1 cellular context compared by ENCODE assay signal in the genomic region with DNA sequence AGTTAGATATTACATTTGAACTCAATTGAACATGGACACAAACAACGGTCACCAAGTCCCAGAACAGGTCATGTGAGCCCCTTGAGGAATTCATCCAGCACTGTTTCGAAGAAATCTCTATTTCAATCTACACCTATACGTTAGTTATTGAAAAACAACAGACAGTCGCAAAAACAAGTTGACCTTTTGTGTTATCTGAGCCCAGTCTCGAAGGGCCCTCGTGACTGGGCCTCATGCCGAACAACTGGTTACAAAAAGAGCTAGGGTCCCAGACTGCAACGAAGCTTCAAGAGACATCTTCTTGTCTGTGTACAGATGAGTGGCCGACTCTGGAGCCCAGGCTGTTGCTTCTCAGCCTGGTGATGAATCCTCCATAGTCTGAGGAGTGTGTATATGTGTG.
A peak's percentile ranks its signal among the peaks of the same experiment; 100 is the strongest.
TF ChIP-seq lines count a peak whose summit lies in the region.

No MANE protein-coding gene starts in this region.

TF ChIP-seq in K562, 482 proteins besides CTCF, POLR2A, EP300 and RAD21 (continued from another document):
- TF ChIP-seq RBBP5 (IDR thresholded peaks at IDR 0.05; ENCODE audit: borderline replicate concordance, insufficient read depth, low read length, poor library complexity, severe bottlenecking) (no peak), ZNF140 (CRISPR knock-in tag; IDR thresholded peaks at IDR 0.05) (no peak), ZNF253 (CRISPR knock-in tag; conservative IDR thresholded peaks at IDR 0.05) (no peak), STAT5B (CRISPR knock-in tag; IDR thresholded peaks at IDR 0.05) (no peak), SNIP1 (IDR thresholded peaks at IDR 0.05; ENCODE audit: low read depth) (no peak), OTX1 (CRISPR knock-in tag; IDR thresholded peaks at IDR 0.05) (no peak), PCBP2 (IDR thresholded peaks at IDR 0.05; ENCODE audit: low read depth, low read length, poor library complexity, severe bottlenecking) (no peak), TCF7 (IDR thresholded peaks at IDR 0.05; ENCODE audit: borderline replicate concordance) (no peak), RFX1 (IDR thresholded peaks at IDR 0.05) (no peak), L3MBTL2 (IDR thresholded peaks at IDR 0.05) (peak; percentile 61), SRF (CRISPR knock-in tag; IDR thresholded peaks at IDR 0.05) (no peak)
- TF ChIP-seq, protein P1, sequence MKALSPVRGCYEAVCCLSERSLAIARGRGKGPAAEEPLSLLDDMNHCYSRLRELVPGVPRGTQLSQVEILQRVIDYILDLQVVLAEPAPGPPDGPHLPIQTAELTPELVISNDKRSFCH (CRISPR knock-in tag; IDR thresholded peaks at IDR 0.05): no peak
- TF ChIP-seq, protein P1 (tag; IDR thresholded peaks at IDR 0.05): peak; percentile 72; the same call in 1 of the 2 replicates
- TF ChIP-seq, protein P2, sequence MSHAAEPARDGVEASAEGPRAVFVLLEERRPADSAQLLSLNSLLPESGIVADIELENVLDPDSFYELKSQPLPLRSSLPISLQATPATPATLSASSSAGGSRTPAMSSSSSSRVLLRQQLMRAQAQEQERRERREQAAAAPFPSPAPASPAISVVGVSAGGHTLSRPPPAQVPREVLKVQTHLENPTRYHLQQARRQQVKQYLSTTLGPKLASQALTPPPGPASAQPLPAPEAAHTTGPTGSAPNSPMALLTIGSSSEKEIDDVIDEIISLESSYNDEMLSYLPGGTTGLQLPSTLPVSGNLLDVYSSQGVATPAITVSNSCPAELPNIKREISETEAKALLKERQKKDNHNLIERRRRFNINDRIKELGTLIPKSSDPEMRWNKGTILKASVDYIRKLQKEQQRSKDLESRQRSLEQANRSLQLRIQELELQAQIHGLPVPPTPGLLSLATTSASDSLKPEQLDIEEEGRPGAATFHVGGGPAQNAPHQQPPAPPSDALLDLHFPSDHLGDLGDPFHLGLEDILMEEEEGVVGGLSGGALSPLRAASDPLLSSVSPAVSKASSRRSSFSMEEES (CRISPR knock-in tag; IDR thresholded peaks at IDR 0.05): peak; percentile 12; the same call in 1 of the 2 replicates
- TF ChIP-seq, protein P3, sequence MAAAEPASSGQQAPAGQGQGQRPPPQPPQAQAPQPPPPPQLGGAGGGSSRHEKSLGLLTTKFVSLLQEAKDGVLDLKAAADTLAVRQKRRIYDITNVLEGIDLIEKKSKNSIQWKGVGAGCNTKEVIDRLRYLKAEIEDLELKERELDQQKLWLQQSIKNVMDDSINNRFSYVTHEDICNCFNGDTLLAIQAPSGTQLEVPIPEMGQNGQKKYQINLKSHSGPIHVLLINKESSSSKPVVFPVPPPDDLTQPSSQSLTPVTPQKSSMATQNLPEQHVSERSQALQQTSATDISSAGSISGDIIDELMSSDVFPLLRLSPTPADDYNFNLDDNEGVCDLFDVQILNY (CRISPR knock-in tag; IDR thresholded peaks at IDR 0.05): no peak
- TF ChIP-seq, protein P4, sequence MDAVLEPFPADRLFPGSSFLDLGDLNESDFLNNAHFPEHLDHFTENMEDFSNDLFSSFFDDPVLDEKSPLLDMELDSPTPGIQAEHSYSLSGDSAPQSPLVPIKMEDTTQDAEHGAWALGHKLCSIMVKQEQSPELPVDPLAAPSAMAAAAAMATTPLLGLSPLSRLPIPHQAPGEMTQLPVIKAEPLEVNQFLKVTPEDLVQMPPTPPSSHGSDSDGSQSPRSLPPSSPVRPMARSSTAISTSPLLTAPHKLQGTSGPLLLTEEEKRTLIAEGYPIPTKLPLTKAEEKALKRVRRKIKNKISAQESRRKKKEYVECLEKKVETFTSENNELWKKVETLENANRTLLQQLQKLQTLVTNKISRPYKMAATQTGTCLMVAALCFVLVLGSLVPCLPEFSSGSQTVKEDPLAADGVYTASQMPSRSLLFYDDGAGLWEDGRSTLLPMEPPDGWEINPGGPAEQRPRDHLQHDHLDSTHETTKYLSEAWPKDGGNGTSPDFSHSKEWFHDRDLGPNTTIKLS (IDR thresholded peaks at IDR 0.05; ENCODE audit: borderline replicate concordance, low read depth): no peak
- TF ChIP-seq, protein P5, sequence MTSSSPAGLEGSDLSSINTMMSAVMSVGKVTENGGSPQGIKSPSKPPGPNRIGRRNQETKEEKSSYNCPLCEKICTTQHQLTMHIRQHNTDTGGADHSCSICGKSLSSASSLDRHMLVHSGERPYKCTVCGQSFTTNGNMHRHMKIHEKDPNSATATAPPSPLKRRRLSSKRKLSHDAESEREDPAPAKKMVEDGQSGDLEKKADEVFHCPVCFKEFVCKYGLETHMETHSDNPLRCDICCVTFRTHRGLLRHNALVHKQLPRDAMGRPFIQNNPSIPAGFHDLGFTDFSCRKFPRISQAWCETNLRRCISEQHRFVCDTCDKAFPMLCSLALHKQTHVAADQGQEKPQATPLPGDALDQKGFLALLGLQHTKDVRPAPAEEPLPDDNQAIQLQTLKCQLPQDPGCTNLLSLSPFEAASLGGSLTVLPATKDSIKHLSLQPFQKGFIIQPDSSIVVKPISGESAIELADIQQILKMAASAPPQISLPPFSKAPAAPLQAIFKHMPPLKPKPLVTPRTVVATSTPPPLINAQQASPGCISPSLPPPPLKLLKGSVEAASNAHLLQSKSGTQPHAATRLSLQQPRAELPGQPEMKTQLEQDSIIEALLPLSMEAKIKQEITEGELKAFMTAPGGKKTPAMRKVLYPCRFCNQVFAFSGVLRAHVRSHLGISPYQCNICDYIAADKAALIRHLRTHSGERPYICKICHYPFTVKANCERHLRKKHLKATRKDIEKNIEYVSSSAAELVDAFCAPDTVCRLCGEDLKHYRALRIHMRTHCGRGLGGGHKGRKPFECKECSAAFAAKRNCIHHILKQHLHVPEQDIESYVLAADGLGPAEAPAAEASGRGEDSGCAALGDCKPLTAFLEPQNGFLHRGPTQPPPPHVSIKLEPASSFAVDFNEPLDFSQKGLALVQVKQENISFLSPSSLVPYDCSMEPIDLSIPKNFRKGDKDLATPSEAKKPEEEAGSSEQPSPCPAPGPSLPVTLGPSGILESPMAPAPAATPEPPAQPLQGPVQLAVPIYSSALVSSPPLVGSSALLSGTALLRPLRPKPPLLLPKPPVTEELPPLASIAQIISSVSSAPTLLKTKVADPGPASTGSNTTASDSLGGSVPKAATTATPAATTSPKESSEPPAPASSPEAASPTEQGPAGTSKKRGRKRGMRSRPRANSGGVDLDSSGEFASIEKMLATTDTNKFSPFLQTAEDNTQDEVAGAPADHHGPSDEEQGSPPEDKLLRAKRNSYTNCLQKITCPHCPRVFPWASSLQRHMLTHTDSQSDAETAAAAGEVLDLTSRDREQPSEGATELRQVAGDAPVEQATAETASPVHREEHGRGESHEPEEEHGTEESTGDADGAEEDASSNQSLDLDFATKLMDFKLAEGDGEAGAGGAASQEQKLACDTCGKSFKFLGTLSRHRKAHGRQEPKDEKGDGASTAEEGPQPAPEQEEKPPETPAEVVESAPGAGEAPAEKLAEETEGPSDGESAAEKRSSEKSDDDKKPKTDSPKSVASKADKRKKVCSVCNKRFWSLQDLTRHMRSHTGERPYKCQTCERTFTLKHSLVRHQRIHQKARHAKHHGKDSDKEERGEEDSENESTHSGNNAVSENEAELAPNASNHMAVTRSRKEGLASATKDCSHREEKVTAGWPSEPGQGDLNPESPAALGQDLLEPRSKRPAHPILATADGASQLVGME (CRISPR knock-in tag; IDR thresholded peaks at IDR 0.05): no peak
- TF ChIP-seq, protein P6, sequence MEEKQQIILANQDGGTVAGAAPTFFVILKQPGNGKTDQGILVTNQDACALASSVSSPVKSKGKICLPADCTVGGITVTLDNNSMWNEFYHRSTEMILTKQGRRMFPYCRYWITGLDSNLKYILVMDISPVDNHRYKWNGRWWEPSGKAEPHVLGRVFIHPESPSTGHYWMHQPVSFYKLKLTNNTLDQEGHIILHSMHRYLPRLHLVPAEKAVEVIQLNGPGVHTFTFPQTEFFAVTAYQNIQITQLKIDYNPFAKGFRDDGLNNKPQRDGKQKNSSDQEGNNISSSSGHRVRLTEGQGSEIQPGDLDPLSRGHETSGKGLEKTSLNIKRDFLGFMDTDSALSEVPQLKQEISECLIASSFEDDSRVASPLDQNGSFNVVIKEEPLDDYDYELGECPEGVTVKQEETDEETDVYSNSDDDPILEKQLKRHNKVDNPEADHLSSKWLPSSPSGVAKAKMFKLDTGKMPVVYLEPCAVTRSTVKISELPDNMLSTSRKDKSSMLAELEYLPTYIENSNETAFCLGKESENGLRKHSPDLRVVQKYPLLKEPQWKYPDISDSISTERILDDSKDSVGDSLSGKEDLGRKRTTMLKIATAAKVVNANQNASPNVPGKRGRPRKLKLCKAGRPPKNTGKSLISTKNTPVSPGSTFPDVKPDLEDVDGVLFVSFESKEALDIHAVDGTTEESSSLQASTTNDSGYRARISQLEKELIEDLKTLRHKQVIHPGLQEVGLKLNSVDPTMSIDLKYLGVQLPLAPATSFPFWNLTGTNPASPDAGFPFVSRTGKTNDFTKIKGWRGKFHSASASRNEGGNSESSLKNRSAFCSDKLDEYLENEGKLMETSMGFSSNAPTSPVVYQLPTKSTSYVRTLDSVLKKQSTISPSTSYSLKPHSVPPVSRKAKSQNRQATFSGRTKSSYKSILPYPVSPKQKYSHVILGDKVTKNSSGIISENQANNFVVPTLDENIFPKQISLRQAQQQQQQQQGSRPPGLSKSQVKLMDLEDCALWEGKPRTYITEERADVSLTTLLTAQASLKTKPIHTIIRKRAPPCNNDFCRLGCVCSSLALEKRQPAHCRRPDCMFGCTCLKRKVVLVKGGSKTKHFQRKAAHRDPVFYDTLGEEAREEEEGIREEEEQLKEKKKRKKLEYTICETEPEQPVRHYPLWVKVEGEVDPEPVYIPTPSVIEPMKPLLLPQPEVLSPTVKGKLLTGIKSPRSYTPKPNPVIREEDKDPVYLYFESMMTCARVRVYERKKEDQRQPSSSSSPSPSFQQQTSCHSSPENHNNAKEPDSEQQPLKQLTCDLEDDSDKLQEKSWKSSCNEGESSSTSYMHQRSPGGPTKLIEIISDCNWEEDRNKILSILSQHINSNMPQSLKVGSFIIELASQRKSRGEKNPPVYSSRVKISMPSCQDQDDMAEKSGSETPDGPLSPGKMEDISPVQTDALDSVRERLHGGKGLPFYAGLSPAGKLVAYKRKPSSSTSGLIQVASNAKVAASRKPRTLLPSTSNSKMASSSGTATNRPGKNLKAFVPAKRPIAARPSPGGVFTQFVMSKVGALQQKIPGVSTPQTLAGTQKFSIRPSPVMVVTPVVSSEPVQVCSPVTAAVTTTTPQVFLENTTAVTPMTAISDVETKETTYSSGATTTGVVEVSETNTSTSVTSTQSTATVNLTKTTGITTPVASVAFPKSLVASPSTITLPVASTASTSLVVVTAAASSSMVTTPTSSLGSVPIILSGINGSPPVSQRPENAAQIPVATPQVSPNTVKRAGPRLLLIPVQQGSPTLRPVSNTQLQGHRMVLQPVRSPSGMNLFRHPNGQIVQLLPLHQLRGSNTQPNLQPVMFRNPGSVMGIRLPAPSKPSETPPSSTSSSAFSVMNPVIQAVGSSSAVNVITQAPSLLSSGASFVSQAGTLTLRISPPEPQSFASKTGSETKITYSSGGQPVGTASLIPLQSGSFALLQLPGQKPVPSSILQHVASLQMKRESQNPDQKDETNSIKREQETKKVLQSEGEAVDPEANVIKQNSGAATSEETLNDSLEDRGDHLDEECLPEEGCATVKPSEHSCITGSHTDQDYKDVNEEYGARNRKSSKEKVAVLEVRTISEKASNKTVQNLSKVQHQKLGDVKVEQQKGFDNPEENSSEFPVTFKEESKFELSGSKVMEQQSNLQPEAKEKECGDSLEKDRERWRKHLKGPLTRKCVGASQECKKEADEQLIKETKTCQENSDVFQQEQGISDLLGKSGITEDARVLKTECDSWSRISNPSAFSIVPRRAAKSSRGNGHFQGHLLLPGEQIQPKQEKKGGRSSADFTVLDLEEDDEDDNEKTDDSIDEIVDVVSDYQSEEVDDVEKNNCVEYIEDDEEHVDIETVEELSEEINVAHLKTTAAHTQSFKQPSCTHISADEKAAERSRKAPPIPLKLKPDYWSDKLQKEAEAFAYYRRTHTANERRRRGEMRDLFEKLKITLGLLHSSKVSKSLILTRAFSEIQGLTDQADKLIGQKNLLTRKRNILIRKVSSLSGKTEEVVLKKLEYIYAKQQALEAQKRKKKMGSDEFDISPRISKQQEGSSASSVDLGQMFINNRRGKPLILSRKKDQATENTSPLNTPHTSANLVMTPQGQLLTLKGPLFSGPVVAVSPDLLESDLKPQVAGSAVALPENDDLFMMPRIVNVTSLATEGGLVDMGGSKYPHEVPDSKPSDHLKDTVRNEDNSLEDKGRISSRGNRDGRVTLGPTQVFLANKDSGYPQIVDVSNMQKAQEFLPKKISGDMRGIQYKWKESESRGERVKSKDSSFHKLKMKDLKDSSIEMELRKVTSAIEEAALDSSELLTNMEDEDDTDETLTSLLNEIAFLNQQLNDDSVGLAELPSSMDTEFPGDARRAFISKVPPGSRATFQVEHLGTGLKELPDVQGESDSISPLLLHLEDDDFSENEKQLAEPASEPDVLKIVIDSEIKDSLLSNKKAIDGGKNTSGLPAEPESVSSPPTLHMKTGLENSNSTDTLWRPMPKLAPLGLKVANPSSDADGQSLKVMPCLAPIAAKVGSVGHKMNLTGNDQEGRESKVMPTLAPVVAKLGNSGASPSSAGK (IDR thresholded peaks at IDR 0.05): peak; percentile 50
- TF ChIP-seq, protein P7, sequence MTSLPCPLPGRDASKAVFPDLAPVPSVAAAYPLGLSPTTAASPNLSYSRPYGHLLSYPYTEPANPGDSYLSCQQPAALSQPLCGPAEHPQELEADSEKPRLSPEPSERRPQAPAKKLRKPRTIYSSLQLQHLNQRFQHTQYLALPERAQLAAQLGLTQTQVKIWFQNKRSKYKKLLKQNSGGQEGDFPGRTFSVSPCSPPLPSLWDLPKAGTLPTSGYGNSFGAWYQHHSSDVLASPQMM (CRISPR knock-in tag; IDR thresholded peaks at IDR 0.05): no peak
